Comparison of ENCODE assay signal across 7 cellular contexts in the genomic region with DNA sequence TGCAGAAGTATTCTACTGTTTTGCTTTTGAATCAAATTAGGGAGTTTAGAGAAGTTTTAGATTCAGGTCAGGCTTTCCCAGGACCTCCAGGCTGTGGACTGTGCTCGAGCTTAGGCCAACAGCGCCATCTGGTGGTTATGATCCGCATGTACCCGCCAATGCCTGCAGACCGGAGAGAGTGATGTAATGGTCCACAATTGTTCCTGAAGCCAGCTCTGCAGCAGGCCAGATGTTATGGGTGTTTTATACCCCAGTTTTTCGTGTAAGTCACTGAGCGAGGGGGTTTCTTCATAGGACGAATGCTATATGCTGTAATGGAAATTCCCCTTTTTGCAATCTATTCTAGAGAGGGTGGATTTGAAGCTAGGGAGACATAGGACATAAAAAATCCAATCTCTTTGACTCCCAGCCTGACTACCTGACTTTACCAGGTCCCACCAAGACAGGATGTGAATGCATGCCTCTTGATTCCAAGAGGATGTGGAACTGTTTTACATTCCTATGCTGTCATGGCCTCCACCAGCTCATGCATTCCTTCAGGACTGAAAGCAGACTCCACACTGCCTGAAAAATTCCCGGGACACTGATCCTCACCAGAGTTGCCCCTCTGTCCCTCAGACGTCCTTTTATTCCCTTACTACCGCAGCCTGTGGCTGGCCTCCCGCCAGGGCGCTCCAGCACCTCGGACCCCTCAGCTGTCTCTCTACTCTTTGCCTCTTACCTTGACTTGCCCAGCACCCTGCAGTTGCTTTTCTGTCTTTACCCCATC. TPM values are rescaled to one million over a fixed set of nuclear protein-coding genes. Genes with fewer than 3 reads are reported as not detected.
A peak's percentile ranks its signal among the peaks of the same experiment; 100 is the strongest.
DNase-seq lines count a peak whose midpoint lies in the region; ATAC-seq, FAIRE-seq and TF ChIP-seq lines count a peak whose summit lies in the region.

No MANE protein-coding gene starts in this region.

- H3K79me2 ChIP-seq in GM12878 (ENCODE audit: control insufficient read depth, insufficient read depth, low read length), result no peaks in the 10 kb centered on the region

- no peak for TF ChIP-seq EP300 in GM12878 (IDR thresholded peaks at IDR 0.05; ENCODE audit: borderline replicate concordance in 1 of 2, control insufficient read depth in 1 of 2, low read depth in 2 of 2, low read length in 2 of 2)

- peak; percentile 89 for FAIRE-seq in GM12878 (lab: Jason Lieb, UNC)

- peak overlapping the region; percentile 99 for H3K4me2 ChIP-seq in GM12878 (ENCODE audit: control insufficient read depth, insufficient read depth)

- WGBS in GM12878 (ENCODE audit: insufficient coverage, insufficient replicate concordance, low lambda C conversion rate, missing lambda C conversion rate), result 32% methylated on average over 14 of the region's 14 CpGs

- H3K4me3 ChIP-seq in GM12875 (ENCODE audit: low read depth, low read length) (peak overlapping the region; percentile 45), GM12878 (peak overlapping the region; percentile 46; the same call in 1 of the 2 replicates)

- H3K27me3 ChIP-seq in GM12878 (replicated peaks in 1 of 2; ENCODE audit: control insufficient read depth in 2 of 2, insufficient read depth in 2 of 2, low read length in 1 of 2), result no peaks in the 10 kb centered on the region

- POLR2A ChIA-PET in GM12878 (lab: Charles Lee), result interaction anchor here (1.0 to 2.2 kb wide), 7 partner anchors 10 to 1076 kb away, joined by 3 to 13 read pairs (median 3); no protein-coding TSS in a partner anchor

- peak; percentile 56 for DNase-seq in NCI-H128 (lab: John Stamatoyannopoulos, UW; ENCODE audit: unreplicated experiment)
- DNase-seq in T-helper 22 cell (ENCODE audit: low read depth), result peak; percentile 13
- DNase-seq in GM12878 (ENCODE audit: low read depth, low spot score), result peak; percentile 79
- peak; percentile 71 for DNase-seq in iPS DF 19.7 (ENCODE audit: low read depth, low spot score)
- DNase-seq in sciatic nerve (ENCODE audit: low spot score), result peak; percentile 96

- RAD21 ChIA-PET in GM12878 (lab: Charles Lee; ENCODE audit: unreplicated experiment), result interaction anchor here (0.6 to 3.4 kb wide), 43 partner anchors 9 to 1403 kb away, joined by 3 to 54 read pairs (median 5); a partner anchor contains a TSS

- ATAC-seq in HG02623 (IDR thresholded peaks at IDR 0.05; ENCODE audit: unreplicated experiment) (peak; percentile 85), GM12878 (peak; percentile 85), sciatic nerve (peak; percentile 97)

- H3K9ac ChIP-seq in GM12878 (ENCODE audit: control insufficient read depth, insufficient read depth, low read length), result peak overlapping the region; percentile 74

- in situ Hi-C loops in GM12878 (cut with MboI), result loop anchor here (5.0 to 10.0 kb wide), 4 partner anchors 155 to 1072 kb away; no protein-coding TSS in a partner anchor

- H2AFZ ChIP-seq in GM12878 (ENCODE audit: control insufficient read depth, low read depth, low read length), result peak overlapping the region; percentile 85

- BruUV-seq in GM12878 (replicated peaks; lab: Mats Ljungman, UMichigan), result TSS peak; percentile 80

- H3K36me3 ChIP-seq in GM12878 (ENCODE audit: control insufficient read depth in 2 of 2, insufficient read depth in 2 of 2, low read length in 1 of 2), result no peaks in the 10 kb centered on the region

- CTCF ChIA-PET in GM12878 (lab: Yijun Ruan, JAX), result interaction anchor here (0.7 to 4.3 kb wide), 69 partner anchors 9 to 1081 kb away, joined by 3 to 96 read pairs (median 4); a partner anchor contains a TSS

- TF ChIP-seq RAD21 in GM12878 (IDR thresholded peaks at IDR 0.05; ENCODE audit: insufficient read depth, low read depth, low read length), result peak; percentile 89

- TF ChIP-seq CTCF in GM12875 (IDR thresholded peaks at IDR 0.05; ENCODE audit: borderline replicate concordance, insufficient read depth, low read depth, low read length), result peak; percentile 79
- peak; percentile 86 to 98 (median 91); a peak in 5 of 6 replicates for TF ChIP-seq CTCF in GM12878 (IDR thresholded peaks at IDR 0.05 in 2 of 3, conservative IDR thresholded peaks at IDR 0.05 in 1 of 3; ENCODE audit: control insufficient read depth in 2 of 3, extremely low read depth in 1 of 3, insufficient read depth in 1 of 3, low read depth in 3 of 3, low read length in 3 of 3)

- H4K20me1 ChIP-seq in GM12878 (ENCODE audit: control insufficient read depth, insufficient read depth), result no peaks in the 10 kb centered on the region

- peak overlapping the region; percentile 80 for H3K27ac ChIP-seq in GM12878 (ENCODE audit: control insufficient read depth, insufficient read depth)

- peaks cover 43% of the 10 kb centered on the region for H3K4me1 ChIP-seq in GM12878 (ENCODE audit: control insufficient read depth, insufficient read depth, low read length)

- SMC1A ChIA-PET in GM12878 (lab: Charles Lee; ENCODE audit: uncharacterized antibody, unreplicated experiment), result interaction anchor here (0.7 to 4.1 kb wide), 54 partner anchors 7 to 1076 kb away, joined by 3 to 56 read pairs (median 4); a partner anchor contains a TSS

- intact Hi-C loops in GM12878 (cut with micrococcal nuclease; ENCODE audit: unreplicated experiment) (loop anchor here (1.0 to 5.0 kb wide), 10 partner anchors 40 to 1125 kb away; no protein-coding TSS in a partner anchor), sciatic nerve (cut with DNase I) (no loop called here)

- TF ChIP-seq POLR2A in GM12878 (IDR thresholded peaks at IDR 0.05; ENCODE audit: low read depth, low read length), result no peak

- H3K9me3 ChIP-seq in GM12878 (replicated peaks; ENCODE audit: control insufficient read depth, insufficient read depth, low read length), result peaks cover 2% of the 10 kb centered on the region

TF ChIP-seq in GM12878, 131 proteins besides CTCF, POLR2A, EP300 and RAD21 (continues in another document):
- peak; percentile 19; the same call in 1 of the 2 replicates for TF ChIP-seq POLR2AphosphoS2 (IDR thresholded peaks at IDR 0.05; ENCODE audit: low read depth, low read length)
- peak; percentile 33; the same call in 1 of the 2 replicates for TF ChIP-seq CREM (IDR thresholded peaks at IDR 0.05; ENCODE audit: low read depth)
- TF ChIP-seq POLR2AphosphoS5 (IDR thresholded peaks at IDR 0.05; ENCODE audit: low read length), result no peak
- TF ChIP-seq, protein P1, sequence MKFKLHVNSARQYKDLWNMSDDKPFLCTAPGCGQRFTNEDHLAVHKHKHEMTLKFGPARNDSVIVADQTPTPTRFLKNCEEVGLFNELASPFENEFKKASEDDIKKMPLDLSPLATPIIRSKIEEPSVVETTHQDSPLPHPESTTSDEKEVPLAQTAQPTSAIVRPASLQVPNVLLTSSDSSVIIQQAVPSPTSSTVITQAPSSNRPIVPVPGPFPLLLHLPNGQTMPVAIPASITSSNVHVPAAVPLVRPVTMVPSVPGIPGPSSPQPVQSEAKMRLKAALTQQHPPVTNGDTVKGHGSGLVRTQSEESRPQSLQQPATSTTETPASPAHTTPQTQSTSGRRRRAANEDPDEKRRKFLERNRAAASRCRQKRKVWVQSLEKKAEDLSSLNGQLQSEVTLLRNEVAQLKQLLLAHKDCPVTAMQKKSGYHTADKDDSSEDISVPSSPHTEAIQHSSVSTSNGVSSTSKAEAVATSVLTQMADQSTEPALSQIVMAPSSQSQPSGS (IDR thresholded peaks at IDR 0.05; ENCODE audit: low read length), result peak; percentile 93
- TF ChIP-seq NBN (IDR thresholded peaks at IDR 0.05), result no peak
- TF ChIP-seq NR2F1 (conservative IDR thresholded peaks at IDR 0.05), result peak; percentile 75; the same call in 1 of the 2 replicates
- peak; percentile 37 for TF ChIP-seq JUNB (IDR thresholded peaks at IDR 0.05)
- TF ChIP-seq, protein P2, sequence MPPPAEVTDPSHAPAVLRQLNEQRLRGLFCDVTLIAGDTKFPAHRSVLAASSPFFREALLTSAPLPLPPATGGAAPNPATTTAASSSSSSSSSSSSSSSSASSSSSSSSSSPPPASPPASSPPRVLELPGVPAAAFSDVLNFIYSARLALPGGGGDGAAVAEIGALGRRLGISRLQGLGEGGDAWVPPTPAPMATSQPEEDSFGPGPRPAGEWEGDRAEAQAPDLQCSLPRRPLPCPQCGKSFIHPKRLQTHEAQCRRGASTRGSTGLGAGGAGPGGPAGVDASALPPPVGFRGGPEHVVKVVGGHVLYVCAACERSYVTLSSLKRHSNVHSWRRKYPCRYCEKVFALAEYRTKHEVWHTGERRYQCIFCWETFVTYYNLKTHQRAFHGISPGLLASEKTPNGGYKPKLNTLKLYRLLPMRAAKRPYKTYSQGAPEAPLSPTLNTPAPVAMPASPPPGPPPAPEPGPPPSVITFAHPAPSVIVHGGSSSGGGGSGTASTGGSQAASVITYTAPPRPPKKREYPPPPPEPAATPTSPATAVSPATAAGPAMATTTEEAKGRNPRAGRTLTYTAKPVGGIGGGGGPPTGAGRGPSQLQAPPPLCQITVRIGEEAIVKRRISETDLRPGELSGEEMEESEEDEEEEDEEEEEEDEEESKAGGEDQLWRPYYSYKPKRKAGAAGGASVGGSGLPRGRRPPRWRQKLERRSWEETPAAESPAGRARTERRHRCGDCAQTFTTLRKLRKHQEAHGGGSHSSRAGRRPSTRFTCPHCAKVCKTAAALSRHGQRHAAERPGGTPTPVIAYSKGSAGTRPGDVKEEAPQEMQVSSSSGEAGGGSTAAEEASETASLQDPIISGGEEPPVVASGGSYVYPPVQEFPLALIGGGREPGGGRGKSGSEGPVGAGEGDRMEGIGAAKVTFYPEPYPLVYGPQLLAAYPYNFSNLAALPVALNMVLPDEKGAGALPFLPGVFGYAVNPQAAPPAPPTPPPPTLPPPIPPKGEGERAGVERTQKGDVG (CRISPR knock-in tag; IDR thresholded peaks at IDR 0.05), result no peak
- TF ChIP-seq TCF12 (IDR thresholded peaks at IDR 0.05; ENCODE audit: low read depth, low read length), result 0 out of 2 replicates have a peak, but pooled peaks have one; percentile 7

RNA-seq across cellular contexts. Expression of a gene that starts 41.2 kb away (rescaled TPM):
- total RNA-seq in GM12878 (2013; cell fraction: nucleolus; rRNA removed), result 79.0 and 83.4 TPM in 2 replicates
- total RNA-seq in GM12878 (2014; rRNA removed) (103 and 132 TPM in 2 replicates), GM12878 (2014; rRNA removed; fragmentation: Illumina TruSeq; extraction: Trizol) (111 and 122 TPM in 2 replicates), GM12878 (2021) (68.2 and 77.3 TPM in 2 replicates), sciatic nerve (4.1 TPM)
- polyA plus RNA-seq in GM12878 (2011; ENCODE audit: low read depth), result 90.7 TPM
- polyA plus RNA-seq in GM12878 (2011; rRNA removed) (118 and 145 TPM in 2 replicates), GM12878 (2014; fragmentation: Illumina TruSeq; extraction: Trizol) (136 and 138 TPM in 2 replicates), GM12878 (2014; fragmentation: Nextera tagmentation; extraction: Ambion mirVana) (100 to 1,000 TPM; 306 to 457 TPM), GM12878 (2014; rRNA removed) (83.2 and 119 TPM in 2 replicates), GM12878 (2016; fragmentation: Nextera tagmentation; extraction: Ambion mirVana) (100 to 1,000 TPM; 180 to 186 TPM)
- polyA plus RNA-seq in GM12878 (2011; cell fraction: cytosol; rRNA removed), result 92.0 and 93.2 TPM in 2 replicates
- polyA plus RNA-seq in GM12878 (2011; cell fraction: nucleus; rRNA removed), result 28.5 and 54.0 TPM in 2 replicates
- 80.3 and 84.9 TPM in 2 replicates for polyA plus RNA-seq in GM12878 (2012)
- 50.8 and 71.5 TPM in 2 replicates for polyA minus RNA-seq in GM12878 (2011; rRNA and poly(A)+ RNA removed)
- polyA minus RNA-seq in GM12878 (2011; cell fraction: cytosol; rRNA and poly(A)+ RNA removed), result 31.0 and 32.2 TPM in 2 replicates
- 14.5 and 15.8 TPM in 2 replicates for polyA minus RNA-seq in GM12878 (2011; cell fraction: nucleus; rRNA and poly(A)+ RNA removed)

Comparison
In these comparisons a context has a peak if more than half of its experiments do, and no peak if none do; other contexts are left out.
1. Peak in every context shown above with its lines: DNase-seq, ATAC-seq, H3K4me3 ChIP-seq and H3K27ac ChIP-seq.
2. DNase-seq: peak in every context shown above with its lines; median percentile 96 in sciatic nerve; 79 in GM12878; 71 in iPS DF 19.7; 56 in NCI-H128; 13 in T-helper 22 cell.
3. RNA of a gene that starts 41.2 kb away (total RNA-seq): 68.2 to 132 TPM in GM12878; 4.1 TPM in sciatic nerve (single experiment); every median in the first group is over 10 times any median in the second.